Comparison of ENCODE assay signal across 7 cellular contexts in genomic region chr12:6535697-6535946, GRCh38.
DNase-seq lines count a peak whose midpoint lies in the region; ATAC-seq lines count a peak whose summit lies in the region.

No MANE protein-coding gene starts in this region.

- H3K9me3 ChIP-seq in HUES48 (ENCODE audit: control insufficient read depth, insufficient read depth, low read length) (no peaks in the 10 kb centered on the region), iPS-20b (ENCODE audit: insufficient read depth, low read depth, low read length) (no peaks in the 10 kb centered on the region)

- ATAC-seq in stimulated activated naive CD8-positive, alpha-beta T cell treated with anti-CD3 and anti-CD28 coated beads, Interleukin-15, amount 100 ng/mL, for 72 hours, result no peak
- no peak for ATAC-seq in HG03045 (IDR thresholded peaks at IDR 0.05; ENCODE audit: unreplicated experiment)

- H3K4me3 Mint-ChIP-seq in activated naive CD8-positive, alpha-beta T cell, result peak overlapping the region; percentile 96
- H3K4me3 Mint-ChIP-seq in stimulated activated naive CD8-positive, alpha-beta T cell treated with anti-CD3 and anti-CD28 coated beads, Interleukin-15, amount 100 ng/mL, for 72 hours, result peak overlapping the region; percentile 96 to 98

- H3K36me3 Mint-ChIP-seq in activated naive CD8-positive, alpha-beta T cell, result peaks cover 6% of the 10 kb centered on the region

- H3K4me1 ChIP-seq in HUES48 (ENCODE audit: control insufficient read depth, insufficient read depth, low read length) (peaks cover 22% of the 10 kb centered on the region), iPS-20b (ENCODE audit: insufficient read depth, low read length) (peaks cover 19% of the 10 kb centered on the region)

- peak overlapping the region; percentile 82 for H3K4me3 ChIP-seq in HUES48 (ENCODE audit: low read depth, low read length)
- peak overlapping the region; percentile 95 for H3K4me3 ChIP-seq in iPS-20b (ENCODE audit: low read length)

- no peak for DNase-seq in stimulated activated naive CD8-positive, alpha-beta T cell treated with anti-CD3 and anti-CD28 coated beads, Interleukin-15, amount 100 ng/mL, for 72 hours
- DNase-seq in cerebellar nuclear complex (lab: John Stamatoyannopoulos, UW), result no peak
- DNase-seq in superior temporal gyrus (ENCODE audit: extremely low spot score), result no peak

- H3K9me3 Mint-ChIP-seq in activated naive CD8-positive, alpha-beta T cell (ENCODE audit: low read depth), result no peaks in the 10 kb centered on the region
- no peaks in the 10 kb centered on the region for H3K9me3 Mint-ChIP-seq in stimulated activated naive CD8-positive, alpha-beta T cell treated with anti-CD3 and anti-CD28 coated beads, Interleukin-15, amount 100 ng/mL, for 72 hours

- H3K27me3 ChIP-seq in HUES48 (ENCODE audit: control insufficient read depth, insufficient read depth, low read length) (no peaks in the 10 kb centered on the region), iPS-20b (ENCODE audit: insufficient read depth, low read length) (no peaks in the 10 kb centered on the region)

- peak overlapping the region; percentile 98 for H3K9ac ChIP-seq in HUES48 (ENCODE audit: low read depth, low read length)
- H3K9ac ChIP-seq in iPS-20b (ENCODE audit: low read depth, low read length), result peak overlapping the region; percentile 99

- peaks cover 56% of the 10 kb centered on the region for H3K36me3 ChIP-seq in HUES48 (ENCODE audit: control insufficient read depth, insufficient read depth, low read length)
- H3K36me3 ChIP-seq in iPS-20b (ENCODE audit: insufficient read depth, low read depth, low read length), result peaks cover 59% of the 10 kb centered on the region

- H3K27ac Mint-ChIP-seq in activated naive CD8-positive, alpha-beta T cell, result peak overlapping the region; percentile 94
- peak overlapping the region; percentile 98 to 99 for H3K27ac Mint-ChIP-seq in stimulated activated naive CD8-positive, alpha-beta T cell treated with anti-CD3 and anti-CD28 coated beads, Interleukin-15, amount 100 ng/mL, for 72 hours

- no peaks in the 10 kb centered on the region for H3K27me3 Mint-ChIP-seq in activated naive CD8-positive, alpha-beta T cell
- H3K27me3 Mint-ChIP-seq in stimulated activated naive CD8-positive, alpha-beta T cell treated with anti-CD3 and anti-CD28 coated beads, Interleukin-15, amount 100 ng/mL, for 72 hours, result no peaks in the 10 kb centered on the region

- H3K27ac ChIP-seq in HUES48 (ENCODE audit: low read depth, low read length) (peak overlapping the region; percentile 98), iPS-20b (ENCODE audit: low read length) (peak overlapping the region; percentile 84)

- H3K4me1 Mint-ChIP-seq in activated naive CD8-positive, alpha-beta T cell (ENCODE audit: low read depth), result peaks cover 44% of the 10 kb centered on the region
- H3K4me1 Mint-ChIP-seq in stimulated activated naive CD8-positive, alpha-beta T cell treated with anti-CD3 and anti-CD28 coated beads, Interleukin-15, amount 100 ng/mL, for 72 hours, result peaks cover 81% of the 10 kb centered on the region
